22 cellular contexts compared by ENCODE assay signal in genomic region chr12:79747274-79747673, GRCh38.
"Had no signal": no experiment of that assay in that cellular context is flagged by ENCODE, and none has a peak within 500 bp of the region (broad histone marks: within the 10 kb centered on the region; RNA-seq: fewer than 3 reads in every experiment).

No MANE protein-coding gene starts in this region.

- ATAC-seq: esophagus mucosa; gastroesophageal sphincter; left colon; left ventricle myocardium superior; naive thymus-derived CD4-positive, alpha-beta T cell; psoas muscle; right lobe of liver; stimulated activated memory B cell treated with anti-CD40 and anti-IgM and Interleukin-4, amounts not matched to agents 10 μg/mL and 1 μg/mL and 100 μg/mL, for 72 hours had no signal

- H3K36me3 ChIP-seq: gastroesophageal sphincter, right lobe of liver, spleen, tibial artery, upper lobe of left lung, uterus had no signal

- H3K4me3 ChIP-seq: gastroesophageal sphincter, lung, psoas muscle, right lobe of liver, spleen, tibial artery, upper lobe of left lung, uterus had no signal

- H3K4me1 ChIP-seq: gastroesophageal sphincter, psoas muscle, right lobe of liver, spleen, tibial artery, upper lobe of left lung, uterus had no signal

- H3K9me3 ChIP-seq: psoas muscle, right lobe of liver, upper lobe of left lung, uterus had no signal

- DNase-seq: effector memory CD4-positive, alpha-beta T cell; glutamatergic neuron; immature natural killer cell; kidney; left colon; left ventricle myocardium superior; naive thymus-derived CD4-positive, alpha-beta T cell; nephron progenitor cell; psoas muscle; retina; right lobe of liver; spleen; stimulated activated CD4-positive, alpha-beta T cell treated with anti-CD3 and anti-CD28 coated beads, Interleukin-15, amount 100 ng/mL, for 24 hours; stimulated activated CD4-positive, alpha-beta T cell treated with anti-CD3 and anti-CD28 coated beads, Interleukin-1b, Interleukin-23, amount 100 ng/mL, for 48 hours; stimulated activated CD4-positive, alpha-beta T cell treated with anti-CD3 and anti-CD28 coated beads, Interleukin-4, amount 100 ng/mL, for 24 hours; tibial artery; upper lobe of left lung; uterus had no signal

- H3K27ac ChIP-seq: gastroesophageal sphincter, psoas muscle, right lobe of liver, spleen, tibial artery, upper lobe of left lung, uterus had no signal

- H3K27me3 ChIP-seq: gastroesophageal sphincter, right lobe of liver, tibial artery, upper lobe of left lung, uterus had no signal
